In the genomic region with DNA sequence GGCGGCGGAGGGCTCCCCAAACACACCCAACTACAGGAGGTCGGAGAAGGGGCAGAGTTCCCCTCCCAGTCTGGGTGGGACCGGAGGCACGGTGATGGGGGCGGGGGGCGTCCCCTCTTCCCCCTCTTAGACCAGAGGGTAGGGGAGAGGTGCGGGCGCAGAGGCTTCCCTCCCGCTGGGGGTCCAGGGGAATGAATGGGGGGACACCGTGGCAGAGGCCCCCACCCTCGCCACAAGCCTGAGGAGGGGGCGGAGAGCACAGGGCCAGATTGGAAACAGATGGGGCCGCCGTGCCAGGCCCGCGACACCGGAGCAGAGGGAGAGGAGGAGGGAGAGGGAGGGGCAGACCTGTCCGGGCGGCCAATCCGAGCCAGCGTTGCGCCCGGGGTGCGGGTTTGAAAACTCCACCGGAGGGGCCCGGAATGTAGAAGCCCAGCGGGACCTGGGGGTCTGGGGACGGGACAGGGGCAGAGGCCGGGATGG, we compare ENCODE assay signal across 8 cellular contexts.
A peak's percentile ranks its signal among the peaks of the same experiment; 100 is the strongest.
DNase-seq lines count a peak whose midpoint lies in the region; ATAC-seq lines count a peak whose summit lies in the region.

No MANE protein-coding gene starts in this region.

- H3K27ac Mint-ChIP-seq in effector memory CD8-positive, alpha-beta T cell, result no peak overlapping the region

- H3K9me3 Mint-ChIP-seq in effector memory CD8-positive, alpha-beta T cell, result peaks cover 0 to under 1% of the 10 kb centered on the region in 2 donors

- DNase-seq in ELR (ENCODE audit: low read depth) (peak; percentile 52), NCI-H510A treated with DMSO at 0.1 percent for 48 hours (lab: John Stamatoyannopoulos, UW) (peak; percentile 53), midbrain (lab: John Stamatoyannopoulos, UW) (peak; percentile 5), NCI-H187 (lab: John Stamatoyannopoulos, UW) (no peak), activated gamma-delta T cell (lab: John Stamatoyannopoulos, UW) (no peak)
- no peak for DNase-seq in effector memory CD8-positive, alpha-beta T cell
- no peak for DNase-seq in NK-92 treated with Interleukin-12 subunit alpha and Interleukin-12 subunit beta, amount 100 ng/mL, for 24 hours (lab: John Stamatoyannopoulos, UW)

- no peak for ATAC-seq in effector memory CD8-positive, alpha-beta T cell (replicated peaks)
- no peak for ATAC-seq in HG03095 (IDR thresholded peaks at IDR 0.05; ENCODE audit: unreplicated experiment)

- H3K36me3 Mint-ChIP-seq in effector memory CD8-positive, alpha-beta T cell (ENCODE audit: insufficient read depth), result peaks cover 3% of the 10 kb centered on the region

- H3K4me1 Mint-ChIP-seq in effector memory CD8-positive, alpha-beta T cell (ENCODE audit: low read depth in 2 of 2), result peaks cover 15 to 16% of the 10 kb centered on the region in 2 donors

- peaks cover 34 to 52% of the 10 kb centered on the region in 2 donors for H3K27me3 Mint-ChIP-seq in effector memory CD8-positive, alpha-beta T cell

- H3K4me3 Mint-ChIP-seq in effector memory CD8-positive, alpha-beta T cell, result peak overlapping the region; percentile 22 to 29

Comparison
In these comparisons a context has a peak if more than half of its experiments do, and no peak if none do; other contexts are left out.
1. DNase-seq: peak in ELR (single experiment), NCI-H510A treated with DMSO at 0.1 percent for 48 hours (single experiment) and midbrain (single experiment); none in effector memory CD8-positive, alpha-beta T cell (0 of 3), NCI-H187 (0 of 2), activated gamma-delta T cell (single experiment) and NK-92 treated with Interleukin-12 subunit alpha and Interleukin-12 subunit beta, amount 100 ng/mL, for 24 hours (single experiment).